Comparison of ENCODE assay signal across 9 cellular contexts in the genomic region with DNA sequence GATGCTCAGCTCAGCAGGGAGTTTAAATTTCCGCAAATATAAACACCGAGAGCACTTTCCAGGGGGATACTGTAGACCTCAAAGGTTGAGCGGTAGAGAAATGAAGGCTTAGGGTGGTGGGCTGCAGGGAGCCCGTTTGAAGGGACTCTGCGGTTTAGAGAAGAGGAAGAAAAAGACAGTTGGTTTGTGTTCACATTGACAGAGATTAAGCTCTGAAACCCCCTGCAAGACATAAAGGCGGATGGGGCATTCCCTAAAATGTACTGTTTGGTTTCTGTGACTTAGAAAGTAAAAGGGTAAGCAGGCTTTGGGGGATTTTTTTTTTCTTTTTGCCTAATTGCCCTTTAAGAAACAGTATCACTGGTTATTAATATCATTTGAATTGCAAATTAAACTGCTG. TPM values are rescaled to one million over a fixed set of nuclear protein-coding genes. Genes with fewer than 3 reads are reported as not detected.
DNase-seq lines count a peak whose midpoint lies in the region; ATAC-seq and TF ChIP-seq lines count a peak whose summit lies in the region.
"Had no signal": no experiment of that assay in that cellular context is flagged by ENCODE, and none has a peak within 500 bp of the region (broad histone marks: within the 10 kb centered on the region; RNA-seq: fewer than 3 reads in every experiment).

No MANE protein-coding gene starts in this region.

- H3K4me1 Mint-ChIP-seq in natural killer cell treated with Interleukin-12 subunit alpha and Interleukin-12 subunit beta and Interleukin-15 and Interleukin-18, amount 100 ng/mL, for 72 hours (ENCODE audit: low read depth in 2 of 2), result peaks cover 0 to 4% of the 10 kb centered on the region in 2 donors

- peak overlapping the region; percentile 34 for H3K4me2 ChIP-seq in OCI-LY3 (ENCODE audit: low read length)

- H3K4me3 ChIP-seq in OCI-LY3 (ENCODE audit: low read length) (no peak overlapping the region), iPS-20b (ENCODE audit: low read length) (peak overlapping the region; percentile 72), suprapubic skin (peak overlapping the region; percentile 61)

- DNase-seq in suprapubic skin (ENCODE audit: low spot score in 2 of 2) (no peak), NCI-H2081 treated with DMSO at 0.1 percent for 48 hours (lab: John Stamatoyannopoulos, UW) (no peak), NCI-H1694 (lab: John Stamatoyannopoulos, UW) (no peak)
- no peak for DNase-seq in natural killer cell treated with Interleukin-12 subunit alpha and Interleukin-12 subunit beta and Interleukin-15 and Interleukin-18, amount 100 ng/mL, for 72 hours (ENCODE audit: low spot score)
- DNase-seq: Kasumi-1 had no signal

- no peak overlapping the region for H2AFZ ChIP-seq in OCI-LY3 (ENCODE audit: low read depth, low read length)

- no peak overlapping the region for H3K4me3 Mint-ChIP-seq in natural killer cell treated with Interleukin-12 subunit alpha and Interleukin-12 subunit beta and Interleukin-15 and Interleukin-18, amount 100 ng/mL, for 72 hours

- H3K36me3 Mint-ChIP-seq in natural killer cell treated with Interleukin-12 subunit alpha and Interleukin-12 subunit beta and Interleukin-15 and Interleukin-18, amount 100 ng/mL, for 72 hours, result no peaks in the 10 kb centered on the region

- H3K4me1 ChIP-seq in OCI-LY3 (ENCODE audit: low read length), result peaks cover 14% of the 10 kb centered on the region
- peaks cover 37% of the 10 kb centered on the region for H3K4me1 ChIP-seq in iPS-20b (ENCODE audit: insufficient read depth, low read length)
- H3K4me1 ChIP-seq in suprapubic skin, result peaks cover 31% of the 10 kb centered on the region

- no peak for TF ChIP-seq EP300 in suprapubic skin (IDR thresholded peaks at IDR 0.05)

- H3K9me3 Mint-ChIP-seq in natural killer cell treated with Interleukin-12 subunit alpha and Interleukin-12 subunit beta and Interleukin-15 and Interleukin-18, amount 100 ng/mL, for 72 hours, result no peaks in the 10 kb centered on the region

- H3K27me3 Mint-ChIP-seq in natural killer cell treated with Interleukin-12 subunit alpha and Interleukin-12 subunit beta and Interleukin-15 and Interleukin-18, amount 100 ng/mL, for 72 hours, result peaks cover 47 to 56% of the 10 kb centered on the region in 2 donors

- no peak overlapping the region for H3K27ac Mint-ChIP-seq in natural killer cell treated with Interleukin-12 subunit alpha and Interleukin-12 subunit beta and Interleukin-15 and Interleukin-18, amount 100 ng/mL, for 72 hours

- WGBS in suprapubic skin, result 48% methylated on average over 6 of the region's 6 CpGs

- no peak for TF ChIP-seq POLR2A in suprapubic skin (IDR thresholded peaks at IDR 0.05)

- no peaks in the 10 kb centered on the region for H3K9me3 ChIP-seq in OCI-LY3 (ENCODE audit: insufficient read depth, low read length)
- H3K9me3 ChIP-seq in iPS-20b (ENCODE audit: insufficient read depth, low read depth, low read length), result no peaks in the 10 kb centered on the region
- H3K9me3 ChIP-seq in suprapubic skin, result no peaks in the 10 kb centered on the region

- no peaks in the 10 kb centered on the region for H3K36me3 ChIP-seq in OCI-LY3 (replicated peaks; ENCODE audit: low read depth, low read length)
- H3K36me3 ChIP-seq in iPS-20b (ENCODE audit: insufficient read depth, low read depth, low read length), result no peaks in the 10 kb centered on the region
- no peaks in the 10 kb centered on the region for H3K36me3 ChIP-seq in suprapubic skin

- H3K9ac ChIP-seq in OCI-LY3 (ENCODE audit: low read length) (no peak overlapping the region), iPS-20b (ENCODE audit: low read depth, low read length) (peak overlapping the region; percentile 23; the same call in 1 of the 2 replicates)

- no peaks in the 10 kb centered on the region for H3K27me3 ChIP-seq in OCI-LY3 (ENCODE audit: low read depth, low read length)
- H3K27me3 ChIP-seq in iPS-20b (ENCODE audit: insufficient read depth, low read length), result peaks cover 40% of the 10 kb centered on the region
- peaks cover 42% of the 10 kb centered on the region for H3K27me3 ChIP-seq in suprapubic skin

- no peaks in the 10 kb centered on the region for H3K79me2 ChIP-seq in OCI-LY3 (ENCODE audit: low read length)

- ATAC-seq in GM21723 (IDR thresholded peaks at IDR 0.05; ENCODE audit: unreplicated experiment) (peak; percentile 80), GM21528 (IDR thresholded peaks at IDR 0.05; ENCODE audit: low FRiP score, unreplicated experiment) (no peak)
- no peak for ATAC-seq in natural killer cell treated with Interleukin-12 subunit alpha and Interleukin-12 subunit beta and Interleukin-15 and Interleukin-18, amount 100 ng/mL, for 72 hours

- H3K27ac ChIP-seq in OCI-LY3 (ENCODE audit: low read length), result no peak overlapping the region
- no peak overlapping the region for H3K27ac ChIP-seq in iPS-20b (ENCODE audit: low read length)
- H3K27ac ChIP-seq in suprapubic skin, result no peak overlapping the region

- TF ChIP-seq CTCF in OCI-LY3 (IDR thresholded peaks at IDR 0.05; ENCODE audit: low read depth, low read length) (no peak), suprapubic skin (IDR thresholded peaks at IDR 0.05) (no peak)

- H4K20me1 ChIP-seq in OCI-LY3 (ENCODE audit: insufficient read depth, low read length), result no peaks in the 10 kb centered on the region

RNA-seq across cellular contexts. Expression of a gene that starts 1.3 kb away (rescaled TPM):
- 10 to 100 TPM; 29.2 to 37.5 (median 31.7) TPM for total RNA-seq in suprapubic skin
- 1 to 10 TPM in 1 of 2 donors, under 1 TPM in 1; 0.31 to 1.4 TPM for total RNA-seq in natural killer cell treated with Interleukin-12 subunit alpha and Interleukin-12 subunit beta and Interleukin-15 and Interleukin-18, amount 100 ng/mL, for 72 hours

Comparison
In these comparisons a context has a peak if more than half of its experiments do, and no peak if none do; other contexts are left out.
1. RNA of a gene that starts 1.3 kb away (total RNA-seq): 29.2 to 37.5 TPM in suprapubic skin; 0.31 to 1.4 TPM in natural killer cell treated with Interleukin-12 subunit alpha and Interleukin-12 subunit beta and Interleukin-15 and Interleukin-18, amount 100 ng/mL, for 72 hours; every median in the first group is over 10 times any median in the second.